ENCODE assay signal across 8 cellular contexts in the genomic region with DNA sequence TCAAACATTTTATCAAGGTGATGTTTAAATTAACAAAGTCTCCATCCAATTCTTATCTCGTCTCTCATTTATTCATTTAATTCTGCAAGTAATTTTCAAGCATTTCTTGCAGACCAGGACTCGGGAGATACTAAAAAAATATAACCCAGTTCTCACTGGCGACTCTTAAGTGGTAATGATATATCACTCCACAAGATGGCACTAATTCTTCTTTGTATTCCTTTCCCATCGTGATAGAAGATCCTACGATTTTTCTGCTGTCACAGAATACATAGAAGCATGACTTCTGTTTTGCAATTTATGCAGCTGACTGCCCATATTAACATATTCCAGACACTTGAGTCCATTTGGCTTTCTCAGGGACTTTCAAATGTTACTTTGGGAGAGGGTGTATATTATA.
DNase-seq lines count a peak whose midpoint lies in the region; ATAC-seq, FAIRE-seq and TF ChIP-seq lines count a peak whose summit lies in the region.

No MANE protein-coding gene starts in this region.

- TF ChIP-seq CTCF in endothelial cell of umbilical vein (IDR thresholded peaks at IDR 0.05; ENCODE audit: extremely low read depth in 1 of 2, insufficient read depth in 1 of 2, low read depth in 1 of 2, low read length in 2 of 2) (no peak), suprapubic skin (IDR thresholded peaks at IDR 0.05) (peak in 1 of 2 donors; percentile 6)

- dilution Hi-C loops in endothelial cell of umbilical vein (cut with MboI; ENCODE audit: extremely low pct_ligation_motif_present, low sequenced_read_pairs) = no loop called here

- H3K27me3 ChIP-seq in endothelial cell of umbilical vein (ENCODE audit: control insufficient read depth in 2 of 2, insufficient read depth in 2 of 2, low read length in 2 of 2) (no peaks in the 10 kb centered on the region), skeletal muscle satellite cell (ENCODE audit: control insufficient read depth, insufficient read depth, low read length) (no peaks in the 10 kb centered on the region), suprapubic skin (no peaks in the 10 kb centered on the region)

- H3K36me3 ChIP-seq in endothelial cell of umbilical vein (ENCODE audit: control insufficient read depth in 2 of 2, extremely low read depth in 1 of 2, insufficient read depth in 2 of 2, low read length in 2 of 2) (no peaks in the 10 kb centered on the region), skeletal muscle satellite cell (ENCODE audit: insufficient read depth, low read length) (no peaks in the 10 kb centered on the region), suprapubic skin (no peaks in the 10 kb centered on the region)

- H2AFZ ChIP-seq in endothelial cell of umbilical vein (ENCODE audit: low read depth, low read length) = no peak overlapping the region

- no peaks in the 10 kb centered on the region for H4K20me1 ChIP-seq in endothelial cell of umbilical vein (replicated peaks; ENCODE audit: control insufficient read depth, extremely low read depth, insufficient read depth, low read length)

- H3K9me1 ChIP-seq in endothelial cell of umbilical vein (replicated peaks; ENCODE audit: control insufficient read depth, extremely low read depth, insufficient read depth, low read length) = no peaks in the 10 kb centered on the region

- H3K27ac ChIP-seq in endothelial cell of umbilical vein (ENCODE audit: insufficient read depth, low read depth, low read length) (no peak overlapping the region), suprapubic skin (no peak overlapping the region)

- TF ChIP-seq EP300 in suprapubic skin (IDR thresholded peaks at IDR 0.05) = no peak

- FAIRE-seq in endothelial cell of umbilical vein (lab: Jason Lieb, UNC) = no peak

- H3K9me3 ChIP-seq in endothelial cell of umbilical vein (replicated peaks; ENCODE audit: control insufficient read depth, insufficient read depth, low read length) (no peaks in the 10 kb centered on the region), skeletal muscle satellite cell (replicated peaks; ENCODE audit: low read length) (no peaks in the 10 kb centered on the region), suprapubic skin (no peaks in the 10 kb centered on the region)

- no peak overlapping the region for H3K9ac ChIP-seq in endothelial cell of umbilical vein (replicated peaks; ENCODE audit: extremely low read depth, insufficient read depth, low read length)
- no peak overlapping the region for H3K9ac ChIP-seq in skeletal muscle satellite cell (ENCODE audit: low read depth, low read length)

- POLR2A ChIA-PET in endothelial cell of umbilical vein (lab: Charles Lee) = no interaction called here

- no peak for TF ChIP-seq POLR2A in endothelial cell of umbilical vein (IDR thresholded peaks at IDR 0.05; ENCODE audit: low read depth, low read length)
- TF ChIP-seq POLR2A in suprapubic skin (IDR thresholded peaks at IDR 0.05) = no peak

- no peaks in the 10 kb centered on the region for H3K79me2 ChIP-seq in endothelial cell of umbilical vein (ENCODE audit: control insufficient read depth, insufficient read depth, low read length)

- CTCF ChIA-PET in endothelial cell of umbilical vein (lab: Charles Lee) = no interaction called here

- WGBS in suprapubic skin = 7% methylated on average over 5 of the region's 5 CpGs

- DNase-seq in NOMO-1 treated with DMSO at 0.1 percent for 48 hours (lab: John Stamatoyannopoulos, UW; ENCODE audit: unreplicated experiment) = peak; percentile 29
- DNase-seq in NOMO-1 treated with dmso at 0.1 percent for 144 hours (lab: John Stamatoyannopoulos, UW; ENCODE audit: unreplicated experiment) = no peak
- DNase-seq in MV-4-11 (lab: John Stamatoyannopoulos, UW) = peak; percentile 2
- DNase-seq in endothelial cell of umbilical vein (ENCODE audit: low read depth, low spot score) = peak; percentile 4
- no peak for DNase-seq in suprapubic skin (ENCODE audit: low spot score in 2 of 2)

- ATAC-seq in HG02938 (IDR thresholded peaks at IDR 0.05; ENCODE audit: unreplicated experiment) (no peak), GM18868 (IDR thresholded peaks at IDR 0.05; ENCODE audit: unreplicated experiment) (no peak)

- H3K4me2 ChIP-seq in endothelial cell of umbilical vein (ENCODE audit: insufficient read depth, low read length) (no peak overlapping the region), skeletal muscle satellite cell (ENCODE audit: low read length) (peak overlapping the region; percentile 14)

- intact Hi-C loops in endothelial cell of umbilical vein (cut with micrococcal nuclease) = no loop called here

- H3K4me1 ChIP-seq in endothelial cell of umbilical vein (ENCODE audit: control insufficient read depth, extremely low read depth, insufficient read depth, low read length) = no peaks in the 10 kb centered on the region
- H3K4me1 ChIP-seq in skeletal muscle satellite cell (ENCODE audit: control insufficient read depth, insufficient read depth, low read length) = no peaks in the 10 kb centered on the region
- no peaks in the 10 kb centered on the region for H3K4me1 ChIP-seq in suprapubic skin

- no peak overlapping the region for H3K4me3 ChIP-seq in endothelial cell of umbilical vein (replicated peaks in 1 of 3; ENCODE audit: insufficient read depth in 1 of 3, low read depth in 1 of 3, low read length in 3 of 3)
- no peak overlapping the region for H3K4me3 ChIP-seq in skeletal muscle satellite cell (ENCODE audit: low read length)
- no peak overlapping the region for H3K4me3 ChIP-seq in suprapubic skin

- BruUV-seq in endothelial cell of umbilical vein (replicated peaks; lab: Mats Ljungman, UMichigan) = no TSS peak

TF ChIP-seq in endothelial cell of umbilical vein, 7 proteins besides CTCF, POLR2A, EP300 and RAD21:
- no peak for TF ChIP-seq MYC (IDR thresholded peaks at IDR 0.05; ENCODE audit: low read depth, low read length)
- no peak for TF ChIP-seq JUN (IDR thresholded peaks at IDR 0.05; ENCODE audit: borderline replicate concordance, insufficient read depth, insufficient read length, low read depth)
- TF ChIP-seq, protein P1, sequence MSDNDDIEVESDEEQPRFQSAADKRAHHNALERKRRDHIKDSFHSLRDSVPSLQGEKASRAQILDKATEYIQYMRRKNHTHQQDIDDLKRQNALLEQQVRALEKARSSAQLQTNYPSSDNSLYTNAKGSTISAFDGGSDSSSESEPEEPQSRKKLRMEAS (IDR thresholded peaks at IDR 0.05; ENCODE audit: insufficient read depth, insufficient read length) = no peak
- TF ChIP-seq POLR2AphosphoS5 (IDR thresholded peaks at IDR 0.05; ENCODE audit: insufficient read depth, low read depth, low read length) = no peak
- no peak for TF ChIP-seq GATA2 (IDR thresholded peaks at IDR 0.05; ENCODE audit: insufficient read depth, insufficient read length, low read depth, low read length)
- TF ChIP-seq EZH2 (IDR thresholded peaks at IDR 0.05; ENCODE audit: borderline replicate concordance, low read depth, low read length, severe bottlenecking) = no peak
- no peak for TF ChIP-seq FOS (IDR thresholded peaks at IDR 0.05; ENCODE audit: borderline replicate concordance, insufficient read depth, low read length)

Comparison
In these comparisons a context has a peak if more than half of its experiments do, and no peak if none do; other contexts are left out.
1. DNase-seq: peak in NOMO-1 treated with DMSO at 0.1 percent for 48 hours (single experiment), MV-4-11 (single experiment) and endothelial cell of umbilical vein (single experiment); none in NOMO-1 treated with dmso at 0.1 percent for 144 hours (single experiment) and suprapubic skin (0 of 2).